In the genomic region with DNA sequence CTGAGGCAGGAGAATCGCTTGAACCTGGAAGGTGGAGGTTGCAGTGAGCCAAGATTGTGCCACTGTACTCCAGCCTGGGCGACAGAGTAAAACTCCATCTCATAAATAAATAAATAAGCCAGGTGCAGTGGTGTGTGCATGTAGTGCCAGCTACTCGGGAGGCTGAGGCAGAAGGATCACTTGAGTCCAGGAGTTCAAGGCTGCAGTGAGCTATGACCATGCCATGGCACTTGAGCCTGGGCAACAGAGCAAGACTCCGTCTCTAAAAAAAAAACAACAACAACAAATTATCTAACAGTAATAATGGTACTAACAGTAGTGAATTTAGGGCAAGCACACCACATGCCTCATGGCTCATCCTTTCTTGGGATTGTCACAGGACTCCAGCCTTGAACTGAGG, we compare ENCODE assay signal across 1 cellular context. TPM values are rescaled to one million over a fixed set of nuclear protein-coding genes. Genes with fewer than 3 reads are reported as not detected.
"Had no signal": no experiment of that assay in that cellular context is flagged by ENCODE, and none has a peak within 500 bp of the region (broad histone marks: within the 10 kb centered on the region; RNA-seq: fewer than 3 reads in every experiment).

No MANE protein-coding gene starts in this region.

RNA-seq across cellular contexts. Expression of a gene that starts 41.3 kb away (rescaled TPM):
- total RNA-seq: activated B cell treated with CpG ODN at 0.5 μM for 24 hours had no signal
